8 cellular contexts compared by ENCODE assay signal in the genomic region with DNA sequence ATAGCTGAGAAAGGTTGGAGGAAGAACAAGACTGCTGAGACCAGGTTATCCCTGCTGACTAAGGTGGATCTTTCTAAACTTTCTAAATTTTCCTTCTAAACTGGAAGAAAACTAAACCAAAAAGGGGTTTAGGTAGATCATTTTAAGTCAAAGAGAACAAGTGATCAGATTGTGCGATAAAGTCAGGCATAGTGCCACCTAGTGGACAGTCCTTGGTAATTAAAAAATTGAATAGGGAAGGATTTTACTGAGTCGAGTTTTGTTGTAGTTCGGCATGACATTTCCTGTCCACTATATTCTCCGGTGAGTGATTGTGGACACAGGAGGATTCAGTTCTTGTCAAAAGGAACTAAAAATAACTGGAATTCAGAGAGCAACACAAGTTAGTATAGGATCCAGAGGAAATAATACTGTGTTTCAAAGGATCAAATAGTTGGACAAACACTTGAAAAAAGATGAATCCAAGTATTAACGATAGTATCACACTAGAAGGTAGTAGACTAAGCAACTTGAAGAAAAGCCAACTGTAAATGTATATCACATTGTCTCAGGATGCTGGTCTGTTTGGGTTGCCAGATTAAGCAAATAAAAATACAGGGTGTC.
DNase-seq lines count a peak whose midpoint lies in the region; ATAC-seq and TF ChIP-seq lines count a peak whose summit lies in the region.

No MANE protein-coding gene starts in this region.

- no peaks in the 10 kb centered on the region for H3K36me3 ChIP-seq in mucosa of descending colon (ENCODE audit: low read depth)

- peak; percentile 80 for ATAC-seq in GM18505 (IDR thresholded peaks at IDR 0.05; ENCODE audit: unreplicated experiment)
- peak; percentile 65 for ATAC-seq in HG03095 (IDR thresholded peaks at IDR 0.05; ENCODE audit: unreplicated experiment)
- peak; percentile 67 for ATAC-seq in mucosa of descending colon

- DNase-seq in COLO829 (ENCODE audit: low spot score) (peak; percentile 43), NCI-H748 treated with DMSO at 0.1 percent for 48 hours (lab: John Stamatoyannopoulos, UW) (peak; percentile 3), cerebellar cortex (ENCODE audit: low spot score) (peak; percentile 30), mucosa of descending colon (peak in 1 of 3 donors; percentile 56), activated gamma-delta T cell (lab: John Stamatoyannopoulos, UW) (no peak)
- no peak for DNase-seq in activated T-helper 1 cell treated with anti-CD3 and anti-CD28 coated beads, Interleukin-12 subunit alpha, Interleukin-12 subunit beta, Interleukin-2, Interleukin-4 antibody, amounts not matched to agents 30 ng/mL and 10 ng/mL and 1 ng/mL, durations not matched to agents 14 hours and 24 hours and 36 hours (ENCODE audit: low spot score)

- intact Hi-C loops in mucosa of descending colon (cut with DNase I, micrococcal nuclease) = no loop called here
- intact Hi-C loops in activated T-helper 1 cell treated with anti-CD3 and anti-CD28 coated beads, Interleukin-12 subunit alpha, Interleukin-12 subunit beta, Interleukin-2, Interleukin-4 antibody, amounts not matched to agents 30 ng/mL and 10 ng/mL and 1 ng/mL, durations not matched to agents 14 hours and 24 hours and 36 hours (cut with micrococcal nuclease) = no loop called here

- peaks cover 5% of the 10 kb centered on the region for H3K4me1 Mint-ChIP-seq in activated T-helper 1 cell treated with anti-CD3 and anti-CD28 coated beads, Interleukin-12 subunit alpha, Interleukin-12 subunit beta, Interleukin-2, Interleukin-4 antibody, amounts not matched to agents 30 ng/mL and 10 ng/mL and 1 ng/mL, durations not matched to agents 14 hours and 24 hours and 36 hours (ENCODE audit: low read depth)

- no peak overlapping the region for H3K4me3 ChIP-seq in mucosa of descending colon

- TF ChIP-seq CTCF in mucosa of descending colon (IDR thresholded peaks at IDR 0.05) = peak; percentile 47

- H3K4me3 Mint-ChIP-seq in activated T-helper 1 cell treated with anti-CD3 and anti-CD28 coated beads, Interleukin-12 subunit alpha, Interleukin-12 subunit beta, Interleukin-2, Interleukin-4 antibody, amounts not matched to agents 30 ng/mL and 10 ng/mL and 1 ng/mL, durations not matched to agents 14 hours and 24 hours and 36 hours = no peak overlapping the region

- no peaks in the 10 kb centered on the region for H3K4me1 ChIP-seq in mucosa of descending colon (ENCODE audit: low read depth)

- no peaks in the 10 kb centered on the region for H3K9me3 ChIP-seq in mucosa of descending colon

- no peaks in the 10 kb centered on the region for H3K9me3 Mint-ChIP-seq in activated T-helper 1 cell treated with anti-CD3 and anti-CD28 coated beads, Interleukin-12 subunit alpha, Interleukin-12 subunit beta, Interleukin-2, Interleukin-4 antibody, amounts not matched to agents 30 ng/mL and 10 ng/mL and 1 ng/mL, durations not matched to agents 14 hours and 24 hours and 36 hours

- no peaks in the 10 kb centered on the region for H3K36me3 Mint-ChIP-seq in activated T-helper 1 cell treated with anti-CD3 and anti-CD28 coated beads, Interleukin-12 subunit alpha, Interleukin-12 subunit beta, Interleukin-2, Interleukin-4 antibody, amounts not matched to agents 30 ng/mL and 10 ng/mL and 1 ng/mL, durations not matched to agents 14 hours and 24 hours and 36 hours (ENCODE audit: low read depth)

- H3K27me3 Mint-ChIP-seq in activated T-helper 1 cell treated with anti-CD3 and anti-CD28 coated beads, Interleukin-12 subunit alpha, Interleukin-12 subunit beta, Interleukin-2, Interleukin-4 antibody, amounts not matched to agents 30 ng/mL and 10 ng/mL and 1 ng/mL, durations not matched to agents 14 hours and 24 hours and 36 hours (ENCODE audit: insufficient read depth) = no peaks in the 10 kb centered on the region

- no peak overlapping the region for H3K27ac Mint-ChIP-seq in activated T-helper 1 cell treated with anti-CD3 and anti-CD28 coated beads, Interleukin-12 subunit alpha, Interleukin-12 subunit beta, Interleukin-2, Interleukin-4 antibody, amounts not matched to agents 30 ng/mL and 10 ng/mL and 1 ng/mL, durations not matched to agents 14 hours and 24 hours and 36 hours

- TF ChIP-seq POLR2A in GM18505 (IDR thresholded peaks at IDR 0.05; ENCODE audit: borderline replicate concordance, extremely low read depth, insufficient read depth, insufficient read length) = no peak

Comparison
In these comparisons a context has a peak if more than half of its experiments do, and no peak if none do; other contexts are left out.
1. DNase-seq: peak in COLO829 (single experiment), NCI-H748 treated with DMSO at 0.1 percent for 48 hours (single experiment) and cerebellar cortex (single experiment); none in activated T-helper 1 cell treated with anti-CD3 and anti-CD28 coated beads, Interleukin-12 subunit alpha, Interleukin-12 subunit beta, Interleukin-2, Interleukin-4 antibody, amounts not matched to agents 30 ng/mL and 10 ng/mL and 1 ng/mL, durations not matched to agents 14 hours and 24 hours and 36 hours (single experiment) and activated gamma-delta T cell (single experiment).
2. Peak in every context shown above with its lines, with median percentiles within 50 percentile points of each other: ATAC-seq.